Comparison of ENCODE assay signal across 9 cellular contexts in genomic region chr17:1762906-1763829, GRCh38. TPM values are rescaled to one million over a fixed set of nuclear protein-coding genes. Genes with fewer than 3 reads are reported as not detected.
DNase-seq lines count a peak whose midpoint lies in the region; ATAC-seq and FAIRE-seq lines count a peak whose summit lies in the region.
"Had no signal": no experiment of that assay in that cellular context is flagged by ENCODE, and none has a peak within 500 bp of the region (broad histone marks: within the 10 kb centered on the region; RNA-seq: fewer than 3 reads in every experiment).

No MANE protein-coding gene starts in this region.

- no peaks in the 10 kb centered on the region for H3K27me3 ChIP-seq in mucosa of stomach (ENCODE audit: control insufficient read depth, insufficient read depth, low read length)

- peaks cover 2% of the 10 kb centered on the region for H3K27me3 Mint-ChIP-seq in dendritic cell treated with granulocyte-macrophage colony-stimulating factor and Interleukin-4, amounts not matched to agents 40 ng/mL and 50 ng/mL, for 4 days

- peaks cover 65% of the 10 kb centered on the region for H3K4me1 Mint-ChIP-seq in dendritic cell treated with granulocyte-macrophage colony-stimulating factor and Interleukin-4, amounts not matched to agents 40 ng/mL and 50 ng/mL, for 4 days (ENCODE audit: low read depth)

- H3K4me1 ChIP-seq in mucosa of stomach (ENCODE audit: control insufficient read depth, insufficient read depth, low read length), result peaks cover 21% of the 10 kb centered on the region

- peak; percentile 40 for DNase-seq in ELR (ENCODE audit: low read depth)
- DNase-seq in RPMI7951 (ENCODE audit: low read depth), result peak; percentile 94
- DNase-seq in DMS153 treated with DMSO at 0.1 percent for 48 hours (lab: John Stamatoyannopoulos, UW; ENCODE audit: unreplicated experiment), result no peak
- no peak for DNase-seq in AML-193 (lab: John Stamatoyannopoulos, UW)
- no peak for DNase-seq in HTR-8/SVneo (ENCODE audit: insufficient read length, low spot score)

- peak overlapping the region; percentile 46 for H3K4me3 Mint-ChIP-seq in dendritic cell treated with granulocyte-macrophage colony-stimulating factor and Interleukin-4, amounts not matched to agents 40 ng/mL and 50 ng/mL, for 4 days

- FAIRE-seq in HTR-8/SVneo (lab: Jason Lieb, UNC), result no peak

- intact Hi-C loops in dendritic cell treated with granulocyte-macrophage colony-stimulating factor and Interleukin-4, amounts not matched to agents 40 ng/mL and 50 ng/mL, for 4 days (cut with micrococcal nuclease), result loop anchor here (5.0 kb wide), 1 partner anchor 36 kb away; no protein-coding TSS in a partner anchor

- peak overlapping the region; percentile 97 for H3K27ac Mint-ChIP-seq in dendritic cell treated with granulocyte-macrophage colony-stimulating factor and Interleukin-4, amounts not matched to agents 40 ng/mL and 50 ng/mL, for 4 days

- no peaks in the 10 kb centered on the region for H3K36me3 Mint-ChIP-seq in dendritic cell treated with granulocyte-macrophage colony-stimulating factor and Interleukin-4, amounts not matched to agents 40 ng/mL and 50 ng/mL, for 4 days (ENCODE audit: low read depth)

- H3K9me3 ChIP-seq in mucosa of stomach (ENCODE audit: control insufficient read depth, low read length), result no peaks in the 10 kb centered on the region

- no peaks in the 10 kb centered on the region for H3K36me3 ChIP-seq in mucosa of stomach (ENCODE audit: control insufficient read depth, insufficient read depth, low read length)

- no peak for ATAC-seq in GM19324 (IDR thresholded peaks at IDR 0.05; ENCODE audit: low FRiP score, unreplicated experiment)

- peak overlapping the region; percentile 15 for H3K9ac ChIP-seq in mucosa of stomach (ENCODE audit: low read length)

- H3K4me3 ChIP-seq in mucosa of stomach (ENCODE audit: low read length), result no peak overlapping the region

- no peaks in the 10 kb centered on the region for H3K9me3 Mint-ChIP-seq in dendritic cell treated with granulocyte-macrophage colony-stimulating factor and Interleukin-4, amounts not matched to agents 40 ng/mL and 50 ng/mL, for 4 days

RNA-seq across cellular contexts. Expression of gene SERPINF1, which starts 1.3 kb away (rescaled TPM):
- total RNA-seq in RPMI7951 (2014; rRNA removed; shearing (Covaris generic)), result 127 and 150 TPM in 2 replicates
- total RNA-seq: NCI-H460 had no signal

RNA-seq across cellular contexts. Expression of gene SERPINF2, which starts 20.5 kb away (rescaled TPM):
- total RNA-seq in RPMI7951 (2014; rRNA removed; shearing (Covaris generic)), result under 0.01 and 0.24 TPM in 2 replicates
- total RNA-seq: NCI-H460 had no signal

RNA-seq across cellular contexts. Expression of gene WDR81, which starts 38.7 kb away (rescaled TPM):
- 5.3 and 8.2 TPM in 2 replicates for total RNA-seq in RPMI7951 (2014; rRNA removed; shearing (Covaris generic))

RNA-seq across cellular contexts. Expression of gene TLCD2, which starts 53.0 kb away (rescaled TPM):
- total RNA-seq in RPMI7951 (2014; rRNA removed; shearing (Covaris generic)), result 0.39 and 0.48 TPM in 2 replicates

Comparison
In these comparisons a context has a peak if more than half of its experiments do, and no peak if none do; other contexts are left out.
1. DNase-seq: peak in ELR (single experiment) and RPMI7951 (single experiment); none in DMS153 treated with DMSO at 0.1 percent for 48 hours (single experiment), AML-193 (0 of 2) and HTR-8/SVneo (single experiment).